ENCODE assay signal across 10 cellular contexts in genomic region chr14:92600318-92601053, GRCh38.
A peak's percentile ranks its signal among the peaks of the same experiment; 100 is the strongest.
DNase-seq lines count a peak whose midpoint lies in the region; ATAC-seq, FAIRE-seq and TF ChIP-seq lines count a peak whose summit lies in the region.
"Had no signal": no experiment of that assay in that cellular context is flagged by ENCODE, and none has a peak within 500 bp of the region (broad histone marks: within the 10 kb centered on the region; RNA-seq: fewer than 3 reads in every experiment).

No MANE protein-coding gene starts in this region.

- no peaks in the 10 kb centered on the region for H3K27me3 ChIP-seq in stomach
- H3K27me3 ChIP-seq: Peyer's patch had no signal

- in situ Hi-C loops in SK-MEL-5 (cut with HindIII; ENCODE audit: low pct_unique_long_range_greater_than_20kb, low sequenced_read_pairs): no loop called here

- TF ChIP-seq EP300 in stomach (IDR thresholded peaks at IDR 0.05): no peak

- peak; percentile 71 for DNase-seq in H54 (ENCODE audit: insufficient read length, low spot score)
- DNase-seq in SK-MEL-5 (ENCODE audit: low read depth, low spot score): peak; percentile 74
- peak; percentile 92 for DNase-seq in fibroblast of mammary gland (ENCODE audit: low read depth)
- no peak for DNase-seq in stomach
- DNase-seq in NCI-H526 treated with DMSO at 0.1 percent for 48 hours (lab: John Stamatoyannopoulos, UW): no peak
- DNase-seq in LoVo (ENCODE audit: low spot score): no peak
- DNase-seq: activated T-cell treated with anti-CD3 and anti-CD28 coated beads, Interleukin-2, amount 50 U/mL, for 1 hour; hippocampal formation; Peyer's patch had no signal

- ATAC-seq in HG03108 (IDR thresholded peaks at IDR 0.05; ENCODE audit: unreplicated experiment): no peak

- peak overlapping the region in 4 of 5 donors; percentile 39 to 87 (median 80) for H3K27ac ChIP-seq in stomach

- intact Hi-C loops in stomach (cut with DNase I; ENCODE audit: low total_unique reads): no loop called here

- peak; percentile 99 for FAIRE-seq in H54 (lab: Jason Lieb, UNC)

- TF ChIP-seq CTCF in fibroblast of mammary gland (conservative IDR thresholded peaks at IDR 0.05; ENCODE audit: control insufficient read depth, insufficient read depth, low read depth, low read length): peak; percentile 7
- TF ChIP-seq CTCF in stomach (IDR thresholded peaks at IDR 0.05): no peak

- 69 to 81% (median 75%) methylated on average over 15 of the region's 15 CpGs for WGBS in stomach, 5 donors

- H3K4me1 ChIP-seq in stomach: peaks cover 0 to 44% (median 16%) of the 10 kb centered on the region in 4 donors

- H3K4me3 ChIP-seq in fibroblast of mammary gland (ENCODE audit: control insufficient read depth, low read depth, low read length) (no peak overlapping the region), stomach (no peak overlapping the region)
- H3K4me3 ChIP-seq: Peyer's patch had no signal

- TF ChIP-seq POLR2A in H54 (IDR thresholded peaks at IDR 0.05; ENCODE audit: low read depth, low read length) (no peak), stomach (IDR thresholded peaks at IDR 0.05) (no peak)

- no peaks in the 10 kb centered on the region for H3K36me3 ChIP-seq in stomach
- H3K36me3 ChIP-seq: Peyer's patch had no signal

- peaks cover 0 to 5% (median 0%) of the 10 kb centered on the region in 4 donors for H3K9me3 ChIP-seq in stomach
- H3K9me3 ChIP-seq: Peyer's patch had no signal

Comparison
In these comparisons a context has a peak if more than half of its experiments do, and no peak if none do; other contexts are left out.
1. DNase-seq: peak in H54 (single experiment), SK-MEL-5 (single experiment) and fibroblast of mammary gland (single experiment); none in stomach (single experiment), NCI-H526 treated with DMSO at 0.1 percent for 48 hours (single experiment) and LoVo (single experiment).